ENCODE assay signal across 15 cellular contexts in genomic region chr10:95466450-95466849, GRCh38.
DNase-seq lines count a peak whose midpoint lies in the region; ATAC-seq and TF ChIP-seq lines count a peak whose summit lies in the region.
"Had no signal": no experiment of that assay in that cellular context is flagged by ENCODE, and none has a peak within 500 bp of the region (broad histone marks: within the 10 kb centered on the region; RNA-seq: fewer than 3 reads in every experiment).

No MANE protein-coding gene starts in this region.

- H3K4me3 ChIP-seq in mesenchymal stem cell (ENCODE audit: insufficient read depth in 1 of 2, low read depth in 1 of 2, low read length in 2 of 2) (no peak overlapping the region), thoracic aorta (no peak overlapping the region)
- no peak overlapping the region for H3K4me3 ChIP-seq in effector memory CD4-positive, alpha-beta T cell (ENCODE audit: insufficient read depth, low read depth, low read length, poor library complexity, severe bottlenecking)
- H3K4me3 ChIP-seq: breast epithelium had no signal

- H2AK5ac ChIP-seq in mesenchymal stem cell (ENCODE audit: low read length, severe bottlenecking), result peak overlapping the region; percentile 72

- no peak overlapping the region for H3K14ac ChIP-seq in mesenchymal stem cell (ENCODE audit: low read length in 2 of 2)

- no peak overlapping the region for H4K91ac ChIP-seq in mesenchymal stem cell (ENCODE audit: low read length)

- no peak overlapping the region for H3K9ac ChIP-seq in mesenchymal stem cell (ENCODE audit: low read length)

- H3K9me3 ChIP-seq in mesenchymal stem cell (ENCODE audit: control insufficient read depth, low read length) (no peaks in the 10 kb centered on the region), thoracic aorta (no peaks in the 10 kb centered on the region)
- no peaks in the 10 kb centered on the region for H3K9me3 ChIP-seq in effector memory CD4-positive, alpha-beta T cell (ENCODE audit: control insufficient read depth, low read length)
- H3K9me3 ChIP-seq: breast epithelium had no signal

- H3K4me1 ChIP-seq in mesenchymal stem cell (ENCODE audit: control insufficient read depth, insufficient read depth, low read depth, low read length) (peaks cover 2% of the 10 kb centered on the region), thoracic aorta (ENCODE audit: control insufficient read depth in 1 of 2, low read depth in 2 of 2) (peaks cover 70 to 99% of the 10 kb centered on the region in 2 donors)
- H3K4me1 ChIP-seq in effector memory CD4-positive, alpha-beta T cell (ENCODE audit: control insufficient read depth, insufficient read depth, low read length, poor library complexity, severe bottlenecking), result no peaks in the 10 kb centered on the region
- H3K4me1 ChIP-seq: breast epithelium had no signal

- no peak overlapping the region for H2BK120ac ChIP-seq in mesenchymal stem cell (ENCODE audit: low read depth, low read length)

- DNase-seq in Kasumi-1 (lab: John Stamatoyannopoulos, UW) (peak; percentile 8 to 12), mesenchymal stem cell (no peak), thoracic aorta (ENCODE audit: low spot score) (no peak), cerebellum (ENCODE audit: low spot score) (no peak)
- no peak for DNase-seq in effector memory CD4-positive, alpha-beta T cell
- DNase-seq in effector memory CD8-positive, alpha-beta T cell, result no peak
- DNase-seq: activated T-cell treated with anti-CD3 and anti-CD28 coated beads, Interleukin-2, amount 50 U/mL, for 24 hours; CD8-positive, alpha-beta memory T cell; hippocampal formation; NCI-H1694 treated with DMSO at 0.1 percent for 48 hours; NCI-H748 treated with DMSO at 0.1 percent for 48 hours; nucleus accumbens; substantia nigra had no signal

- H3K4me1 Mint-ChIP-seq in brain, result peaks cover 81% of the 10 kb centered on the region
- H3K4me1 Mint-ChIP-seq in effector memory CD8-positive, alpha-beta T cell (ENCODE audit: low read depth in 2 of 2), result no peaks in the 10 kb centered on the region
- H3K4me1 Mint-ChIP-seq: CD8-positive, alpha-beta memory T cell had no signal

- H3K4me3 Mint-ChIP-seq in brain, result peak overlapping the region in 4 of 5 experiments; percentile 39 to 71 (median 54)
- no peak overlapping the region for H3K4me3 Mint-ChIP-seq in effector memory CD8-positive, alpha-beta T cell
- H3K4me3 Mint-ChIP-seq: activated T-cell treated with anti-CD3 and anti-CD28 coated beads, Interleukin-2, amount 50 U/mL, for 24 hours; CD8-positive, alpha-beta memory T cell had no signal

- no peak overlapping the region for H3K18ac ChIP-seq in mesenchymal stem cell (ENCODE audit: low read depth in 1 of 2, low read length in 2 of 2)

- no peaks in the 10 kb centered on the region for H3K36me3 Mint-ChIP-seq in brain
- H3K36me3 Mint-ChIP-seq in effector memory CD8-positive, alpha-beta T cell (ENCODE audit: insufficient read depth), result no peaks in the 10 kb centered on the region
- H3K36me3 Mint-ChIP-seq: CD8-positive, alpha-beta memory T cell had no signal

- no peak for TF ChIP-seq CTCF in brain (conservative IDR thresholded peaks at IDR 0.05)
- TF ChIP-seq CTCF in thoracic aorta (IDR thresholded peaks at IDR 0.05), result no peak

- H3K4me2 ChIP-seq in mesenchymal stem cell (ENCODE audit: low read length, poor library complexity, severe bottlenecking), result no peak overlapping the region

- H3K27me3 ChIP-seq in mesenchymal stem cell (ENCODE audit: control insufficient read depth in 1 of 2, insufficient read depth in 1 of 2, low read length in 2 of 2), result peaks cover 0 to 18% of the 10 kb centered on the region in 2 experiments
- H3K27me3 ChIP-seq in thoracic aorta (replicated peaks; ENCODE audit: insufficient read depth), result no peaks in the 10 kb centered on the region
- H3K27me3 ChIP-seq in effector memory CD4-positive, alpha-beta T cell (replicated peaks; ENCODE audit: control insufficient read depth, insufficient read depth, low read length, poor library complexity, severe bottlenecking), result no peaks in the 10 kb centered on the region
- H3K27me3 ChIP-seq: breast epithelium had no signal

- no peak overlapping the region for H2BK5ac ChIP-seq in mesenchymal stem cell (ENCODE audit: low read depth, low read length, poor library complexity, severe bottlenecking)

- H3K9me3 Mint-ChIP-seq in brain, result no peaks in the 10 kb centered on the region
- H3K9me3 Mint-ChIP-seq in effector memory CD8-positive, alpha-beta T cell, result no peaks in the 10 kb centered on the region
- H3K9me3 Mint-ChIP-seq: activated T-cell treated with anti-CD3 and anti-CD28 coated beads, Interleukin-2, amount 50 U/mL, for 24 hours; CD8-positive, alpha-beta memory T cell had no signal

- peak overlapping the region; percentile 46 for H3K27ac ChIP-seq in mesenchymal stem cell (ENCODE audit: low read length, poor library complexity, severe bottlenecking)
- H3K27ac ChIP-seq in thoracic aorta, result peak overlapping the region; percentile 88 to 97
- no peak overlapping the region for H3K27ac ChIP-seq in effector memory CD4-positive, alpha-beta T cell (ENCODE audit: insufficient read depth, low read length, poor library complexity, severe bottlenecking)

- no peak overlapping the region for H2BK12ac ChIP-seq in mesenchymal stem cell (ENCODE audit: low read length in 2 of 2)

- peak overlapping the region; percentile 70 to 94 (median 83) for H3K27ac Mint-ChIP-seq in brain
- no peak overlapping the region for H3K27ac Mint-ChIP-seq in effector memory CD8-positive, alpha-beta T cell
- H3K27ac Mint-ChIP-seq: activated T-cell treated with anti-CD3 and anti-CD28 coated beads, Interleukin-2, amount 50 U/mL, for 24 hours had no signal

- no peak for ATAC-seq in thoracic aorta (ENCODE audit: insufficient number of reproducible peaks, low FRiP score, low read depth)
- no peak for ATAC-seq in effector memory CD8-positive, alpha-beta T cell (replicated peaks)

- WGBS in mesenchymal stem cell, result 96% methylated on average over 3 of the region's 4 CpGs

- H3K27me3 Mint-ChIP-seq in brain, result no peaks in the 10 kb centered on the region
- peaks cover 34 to 49% of the 10 kb centered on the region in 2 donors for H3K27me3 Mint-ChIP-seq in effector memory CD8-positive, alpha-beta T cell

- H3K4ac ChIP-seq in mesenchymal stem cell (ENCODE audit: low read depth in 1 of 2, low read length in 2 of 2), result no peak overlapping the region

- peaks cover 1% of the 10 kb centered on the region for H3K79me1 ChIP-seq in mesenchymal stem cell (replicated peaks; ENCODE audit: low read length, poor library complexity, severe bottlenecking)

- H2AFZ ChIP-seq in mesenchymal stem cell (ENCODE audit: low read depth, low read length), result no peak overlapping the region

- H3K36me3 ChIP-seq in mesenchymal stem cell (ENCODE audit: control insufficient read depth in 1 of 2, insufficient read depth in 2 of 2, low read depth in 1 of 2, low read length in 2 of 2) (no peaks in the 10 kb centered on the region), thoracic aorta (peaks cover under 1% of the 10 kb centered on the region)
- H3K36me3 ChIP-seq in effector memory CD4-positive, alpha-beta T cell (ENCODE audit: control insufficient read depth, insufficient read depth, low read length), result no peaks in the 10 kb centered on the region
- H3K36me3 ChIP-seq: breast epithelium had no signal

- H3K23ac ChIP-seq in mesenchymal stem cell (ENCODE audit: low read length in 2 of 2), result no peak overlapping the region

- H2BK15ac ChIP-seq in mesenchymal stem cell (ENCODE audit: low read depth, poor library complexity, severe bottlenecking), result no peak overlapping the region

- no peak overlapping the region for H4K8ac ChIP-seq in mesenchymal stem cell (ENCODE audit: low read length)

Comparison
In these comparisons a context has a peak if more than half of its experiments do, and no peak if none do; other contexts are left out.
1. DNase-seq: peak in Kasumi-1 (2 of 2); none in mesenchymal stem cell (single experiment), thoracic aorta (single experiment), effector memory CD4-positive, alpha-beta T cell (0 of 3), effector memory CD8-positive, alpha-beta T cell (0 of 3) and cerebellum (single experiment).
2. H3K27ac Mint-ChIP-seq: peak in brain (5 of 5); none in effector memory CD8-positive, alpha-beta T cell (0 of 2).
3. H3K4me3 Mint-ChIP-seq: peak in brain (4 of 5); none in effector memory CD8-positive, alpha-beta T cell (0 of 2).